Comparison of ENCODE assay signal across 8 cellular contexts in genomic region chr3:148861277-148861869, GRCh38. TPM values are rescaled to one million over a fixed set of nuclear protein-coding genes. Genes with fewer than 3 reads are reported as not detected.
DNase-seq lines count a peak whose midpoint lies in the region; ATAC-seq, FAIRE-seq and TF ChIP-seq lines count a peak whose summit lies in the region.

No MANE protein-coding gene starts in this region.

- peak; percentile 44 for TF ChIP-seq CTCF in AG09319 (IDR thresholded peaks at IDR 0.05; ENCODE audit: low read depth, low read length)
- TF ChIP-seq CTCF in NB4 (IDR thresholded peaks at IDR 0.05; ENCODE audit: low read depth, low read length): peak; percentile 31
- peak; percentile 88 for TF ChIP-seq CTCF in VCaP (conservative IDR thresholded peaks at IDR 0.05)
- TF ChIP-seq CTCF in left ventricle myocardium inferior (IDR thresholded peaks at IDR 0.05; ENCODE audit: borderline replicate concordance): peak; percentile 81

- ATAC-seq in HG02623 (IDR thresholded peaks at IDR 0.05; ENCODE audit: unreplicated experiment): peak; percentile 86
- peak; percentile 55 to 67 for ATAC-seq in stimulated activated naive B cell treated with anti-CD40 and anti-IgM and Interleukin-4, amounts not matched to agents 10 μg/mL and 1 μg/mL and 100 μg/mL, for 72 hours (replicated peaks)

- peaks cover 26% of the 10 kb centered on the region for H3K27me3 ChIP-seq in left ventricle myocardium inferior (ENCODE audit: low read depth)

- H3K4me3 ChIP-seq in NB4 (ENCODE audit: low read depth, low read length) (no peak overlapping the region), left ventricle myocardium inferior (no peak overlapping the region)

- peak; percentile 87 for FAIRE-seq in GM12892 (lab: Jason Lieb, UNC)

- H3K27ac Mint-ChIP-seq in stimulated activated naive B cell treated with anti-CD40 and anti-IgM and Interleukin-4, amounts not matched to agents 10 μg/mL and 1 μg/mL and 100 μg/mL, for 72 hours: no peak overlapping the region

- no peaks in the 10 kb centered on the region for H3K36me3 Mint-ChIP-seq in stimulated activated naive B cell treated with anti-CD40 and anti-IgM and Interleukin-4, amounts not matched to agents 10 μg/mL and 1 μg/mL and 100 μg/mL, for 72 hours

- no peaks in the 10 kb centered on the region for H3K9me3 Mint-ChIP-seq in stimulated activated naive B cell treated with anti-CD40 and anti-IgM and Interleukin-4, amounts not matched to agents 10 μg/mL and 1 μg/mL and 100 μg/mL, for 72 hours

- no peak for TF ChIP-seq POLR2A in GM12892 (IDR thresholded peaks at IDR 0.05; ENCODE audit: low read depth, low read length)
- TF ChIP-seq POLR2A in NB4 (IDR thresholded peaks at IDR 0.05; ENCODE audit: extremely low read depth, insufficient read length): no peak

- H3K9me3 ChIP-seq in left ventricle myocardium inferior (replicated peaks): no peaks in the 10 kb centered on the region

- intact Hi-C loops in left ventricle myocardium inferior (cut with micrococcal nuclease): loop anchor here (5.0 kb wide), 1 partner anchor 86 kb away; no protein-coding TSS in a partner anchor

- DNase-seq in AG09319 (ENCODE audit: extremely low read depth, low read depth) (peak; percentile 18), GM12892 (ENCODE audit: insufficient read length) (no peak), NB4 (ENCODE audit: low read depth) (peak; percentile 57), left ventricle myocardium inferior (no peak)
- DNase-seq in stimulated activated naive B cell treated with anti-CD40 and anti-IgM and Interleukin-4, amounts not matched to agents 10 μg/mL and 1 μg/mL and 100 μg/mL, for 72 hours: no peak
- no peak for DNase-seq in stimulated activated CD4-positive, alpha-beta T cell treated with anti-CD3 and anti-CD28 coated beads, Interleukin-4, amount 100 ng/mL, for 24 hours

- peaks cover 13 to 14% of the 10 kb centered on the region in 2 donors for H3K27me3 Mint-ChIP-seq in stimulated activated naive B cell treated with anti-CD40 and anti-IgM and Interleukin-4, amounts not matched to agents 10 μg/mL and 1 μg/mL and 100 μg/mL, for 72 hours

- H3K4me3 Mint-ChIP-seq in stimulated activated naive B cell treated with anti-CD40 and anti-IgM and Interleukin-4, amounts not matched to agents 10 μg/mL and 1 μg/mL and 100 μg/mL, for 72 hours: no peak overlapping the region

- no peaks in the 10 kb centered on the region for H3K4me1 Mint-ChIP-seq in stimulated activated naive B cell treated with anti-CD40 and anti-IgM and Interleukin-4, amounts not matched to agents 10 μg/mL and 1 μg/mL and 100 μg/mL, for 72 hours

- H3K27ac ChIP-seq in VCaP: no peak overlapping the region
- no peak overlapping the region for H3K27ac ChIP-seq in left ventricle myocardium inferior (replicated peaks)

- H3K4me1 ChIP-seq in left ventricle myocardium inferior: no peaks in the 10 kb centered on the region

- H3K36me3 ChIP-seq in left ventricle myocardium inferior: no peaks in the 10 kb centered on the region

RNA-seq across cellular contexts. Expression of gene CPA3, which starts 3.7 kb away (rescaled TPM):
- polyA plus RNA-seq in GM12892 (2012; ENCODE audit: missing spikeins): not detected
- 1.4 TPM for total RNA-seq in left ventricle myocardium inferior

RNA-seq across cellular contexts. Expression of gene CPB1, which starts 33.8 kb away (rescaled TPM):
- polyA plus RNA-seq in GM12892 (2012; ENCODE audit: missing spikeins): not detected
- total RNA-seq in left ventricle myocardium inferior: not detected

Comparison
In these comparisons a context has a peak if more than half of its experiments do, and no peak if none do; other contexts are left out.
1. DNase-seq: peak in AG09319 (single experiment) and NB4 (single experiment); none in GM12892 (single experiment), left ventricle myocardium inferior (single experiment), stimulated activated naive B cell treated with anti-CD40 and anti-IgM and Interleukin-4, amounts not matched to agents 10 μg/mL and 1 μg/mL and 100 μg/mL, for 72 hours (single experiment) and stimulated activated CD4-positive, alpha-beta T cell treated with anti-CD3 and anti-CD28 coated beads, Interleukin-4, amount 100 ng/mL, for 24 hours (single experiment).
2. CTCF ChIP-seq: peak in every context shown above with its lines; median percentile 88 in VCaP; 81 in left ventricle myocardium inferior; 44 in AG09319; 31 in NB4.